Comparison of ENCODE assay signal across 1 cellular context in genomic region chr7:43568529-43568928, GRCh38.
TF ChIP-seq lines count a peak whose summit lies in the region.

No MANE protein-coding gene starts in this region.

TF ChIP-seq in SK-N-SH treated with all-trans-retinoic acid at 6 μM for 48 hours, 23 proteins besides CTCF, POLR2A, EP300 and RAD21 (continued from another document):
- TF ChIP-seq BACH2 (CRISPR knock-in tag; IDR thresholded peaks at IDR 0.05; ENCODE audit: borderline replicate concordance): no peak
- TF ChIP-seq PATZ1 (CRISPR knock-in tag; IDR thresholded peaks at IDR 0.05; ENCODE audit: borderline replicate concordance): no peak
- TF ChIP-seq ZNF70 (CRISPR knock-in tag; IDR thresholded peaks at IDR 0.05): no peak
- no peak for TF ChIP-seq POU6F1 (CRISPR knock-in tag; IDR thresholded peaks at IDR 0.05; ENCODE audit: borderline replicate concordance, low read depth)
- TF ChIP-seq PPARA (CRISPR knock-in tag; IDR thresholded peaks at IDR 0.05; ENCODE audit: borderline replicate concordance): no peak
- no peak for TF ChIP-seq TCF4 (CRISPR knock-in tag; IDR thresholded peaks at IDR 0.05; ENCODE audit: borderline replicate concordance)
- no peak for TF ChIP-seq ZFP30 (CRISPR knock-in tag; IDR thresholded peaks at IDR 0.05)
- no peak for TF ChIP-seq ARNTL (CRISPR knock-in tag; IDR thresholded peaks at IDR 0.05; ENCODE audit: borderline replicate concordance, low read depth)
- TF ChIP-seq RARB (CRISPR knock-in tag; IDR thresholded peaks at IDR 0.05): no peak
- TF ChIP-seq OSR1 (CRISPR knock-in tag; IDR thresholded peaks at IDR 0.05): no peak
